In the genomic region with DNA sequence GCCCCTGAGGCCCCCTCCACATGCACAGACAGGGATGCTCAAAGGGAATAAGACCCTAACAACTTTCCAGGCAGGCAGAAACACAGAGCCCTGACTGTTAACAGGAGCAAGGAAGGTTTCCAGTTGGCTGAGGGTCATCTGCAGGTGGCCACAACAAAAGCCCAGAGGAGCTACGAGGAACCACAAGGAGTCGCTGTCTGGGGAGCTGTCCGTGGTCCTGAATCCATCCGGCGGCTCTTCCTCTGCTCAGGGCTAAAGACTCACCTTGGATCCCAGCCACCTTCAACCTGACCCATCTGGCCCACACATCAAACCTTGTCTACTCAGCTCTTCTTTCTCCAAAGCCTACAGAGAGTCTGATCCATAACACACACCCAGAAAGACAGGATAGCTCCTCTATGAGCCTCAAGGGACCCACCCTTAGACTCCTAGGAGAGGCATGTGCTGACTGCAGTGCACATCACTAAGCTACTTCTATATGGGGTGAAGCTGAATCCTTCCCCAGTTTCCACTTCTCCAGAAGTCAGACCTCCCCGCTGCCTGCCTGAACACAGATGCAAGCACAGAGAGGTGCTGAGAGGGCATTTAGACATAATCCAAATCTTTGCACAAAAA, we compare ENCODE assay signal across 8 cellular contexts.
DNase-seq lines count a peak whose midpoint lies in the region; ATAC-seq and TF ChIP-seq lines count a peak whose summit lies in the region.

No MANE protein-coding gene starts in this region.

- H3K23ac ChIP-seq in mesenchymal stem cell (ENCODE audit: low read length in 2 of 2) = no peak overlapping the region

- no peak overlapping the region for H2AFZ ChIP-seq in KMS-11 (ENCODE audit: low read depth)
- H2AFZ ChIP-seq in mesenchymal stem cell (ENCODE audit: low read depth, low read length) = no peak overlapping the region

- intact Hi-C loops in colonic mucosa (cut with DNase I) = no loop called here
- intact Hi-C loops in thyroid gland (cut with DNase I) = no loop called here

- no peaks in the 10 kb centered on the region for H4K20me1 ChIP-seq in KMS-11 (ENCODE audit: insufficient read depth)

- no peak overlapping the region for H4K8ac ChIP-seq in mesenchymal stem cell (ENCODE audit: low read length)

- H3K9ac ChIP-seq in KMS-11 (no peak overlapping the region), colonic mucosa (ENCODE audit: low read depth in 2 of 2, low read length in 2 of 2) (no peak overlapping the region), mesenchymal stem cell (ENCODE audit: low read length) (no peak overlapping the region)

- H2BK12ac ChIP-seq in mesenchymal stem cell (ENCODE audit: low read length in 2 of 2) = no peak overlapping the region

- H2BK5ac ChIP-seq in mesenchymal stem cell (ENCODE audit: low read depth, low read length, poor library complexity, severe bottlenecking) = no peak overlapping the region

- no peak overlapping the region for H3K4me3 ChIP-seq in KMS-11 (IDR thresholded peaks at IDR 0.05; ENCODE audit: insufficient read depth, low read depth, low read length)
- no peak overlapping the region for H3K4me3 ChIP-seq in colonic mucosa
- no peak overlapping the region for H3K4me3 ChIP-seq in mesenchymal stem cell (ENCODE audit: insufficient read depth in 1 of 2, low read depth in 1 of 2, low read length in 2 of 2)
- no peak overlapping the region for H3K4me3 ChIP-seq in thyroid gland (replicated peaks in 1 of 3)

- no peak overlapping the region for H4K91ac ChIP-seq in mesenchymal stem cell (ENCODE audit: low read length)

- H3K27ac ChIP-seq in KMS-11 (no peak overlapping the region), colonic mucosa (no peak overlapping the region), mesenchymal stem cell (ENCODE audit: low read length, poor library complexity, severe bottlenecking) (no peak overlapping the region), thyroid gland (no peak overlapping the region)

- H3K18ac ChIP-seq in mesenchymal stem cell (ENCODE audit: low read depth in 1 of 2, low read length in 2 of 2) = no peak overlapping the region

- ATAC-seq in GM21423 (IDR thresholded peaks at IDR 0.05; ENCODE audit: unreplicated experiment) (no peak), HG02938 (IDR thresholded peaks at IDR 0.05; ENCODE audit: unreplicated experiment) (no peak)

- no peaks in the 10 kb centered on the region for H3K9me3 ChIP-seq in colonic mucosa
- H3K9me3 ChIP-seq in mesenchymal stem cell (ENCODE audit: control insufficient read depth, low read length) = no peaks in the 10 kb centered on the region
- no peaks in the 10 kb centered on the region for H3K9me3 ChIP-seq in thyroid gland

- no peak overlapping the region for H3K4me2 ChIP-seq in KMS-11
- no peak overlapping the region for H3K4me2 ChIP-seq in mesenchymal stem cell (ENCODE audit: low read length, poor library complexity, severe bottlenecking)

- TF ChIP-seq CTCF in KMS-11 (conservative IDR thresholded peaks at IDR 0.05; ENCODE audit: low read depth, low read length) (peak; percentile 55), colonic mucosa (IDR thresholded peaks at IDR 0.05) (peak; percentile 47), thyroid gland (IDR thresholded peaks at IDR 0.05) (peak in 5 of 6 experiments; percentile 50 to 74 (median 62))

- no peaks in the 10 kb centered on the region for H3K79me1 ChIP-seq in mesenchymal stem cell (replicated peaks; ENCODE audit: low read length, poor library complexity, severe bottlenecking)

- no peak overlapping the region for H2BK15ac ChIP-seq in mesenchymal stem cell (ENCODE audit: low read depth, poor library complexity, severe bottlenecking)

- H3K27me3 ChIP-seq in KMS-11 (ENCODE audit: insufficient read depth, low read depth) = no peaks in the 10 kb centered on the region
- no peaks in the 10 kb centered on the region for H3K27me3 ChIP-seq in colonic mucosa
- peaks cover 62 to 66% of the 10 kb centered on the region in 2 experiments for H3K27me3 ChIP-seq in mesenchymal stem cell (ENCODE audit: control insufficient read depth in 1 of 2, insufficient read depth in 1 of 2, low read length in 2 of 2)
- no peaks in the 10 kb centered on the region for H3K27me3 ChIP-seq in thyroid gland

- H2BK120ac ChIP-seq in mesenchymal stem cell (ENCODE audit: low read depth, low read length) = no peak overlapping the region

- H3K4me1 ChIP-seq in KMS-11 (ENCODE audit: low read depth, poor library complexity, severe bottlenecking) = no peaks in the 10 kb centered on the region
- H3K4me1 ChIP-seq in colonic mucosa = no peaks in the 10 kb centered on the region
- H3K4me1 ChIP-seq in mesenchymal stem cell (ENCODE audit: control insufficient read depth, insufficient read depth, low read depth, low read length) = no peaks in the 10 kb centered on the region
- H3K4me1 ChIP-seq in thyroid gland = no peaks in the 10 kb centered on the region

- 16% methylated on average over 6 of the region's 6 CpGs for WGBS in mesenchymal stem cell
- 13 to 14% methylated on average over 6 of the region's 6 CpGs for WGBS in thyroid gland, 2 donors

- H3K36me3 ChIP-seq in KMS-11 (ENCODE audit: insufficient read depth) = no peaks in the 10 kb centered on the region
- no peaks in the 10 kb centered on the region for H3K36me3 ChIP-seq in colonic mucosa
- no peaks in the 10 kb centered on the region for H3K36me3 ChIP-seq in mesenchymal stem cell (ENCODE audit: control insufficient read depth in 1 of 2, insufficient read depth in 2 of 2, low read depth in 1 of 2, low read length in 2 of 2)
- H3K36me3 ChIP-seq in thyroid gland = no peaks in the 10 kb centered on the region

- no peaks in the 10 kb centered on the region for H3K79me2 ChIP-seq in KMS-11 (ENCODE audit: insufficient read depth, low read depth)

- no peak for TF ChIP-seq POLR2A in thyroid gland (IDR thresholded peaks at IDR 0.05)

- H2AK5ac ChIP-seq in mesenchymal stem cell (ENCODE audit: low read length, severe bottlenecking) = no peak overlapping the region

- DNase-seq in Daoy (ENCODE audit: low read depth) (peak; percentile 60), colonic mucosa (peak; percentile 59), mesenchymal stem cell (peak; percentile 55), thyroid gland (peak; percentile 49 to 57)
- DNase-seq in activated CD4-positive, alpha-beta T cell treated with anti-CD3 and anti-CD28 coated beads for 24 hours (ENCODE audit: low read depth in 2 of 2) = peak; percentile 35 to 61

- no peak overlapping the region for H3K14ac ChIP-seq in mesenchymal stem cell (ENCODE audit: low read length in 2 of 2)

- no peak overlapping the region for H3K4ac ChIP-seq in mesenchymal stem cell (ENCODE audit: low read depth in 1 of 2, low read length in 2 of 2)
